Comparison of ENCODE assay signal across 23 cellular contexts in genomic region chr5:103445426-103446035, GRCh38.
"Had no signal": no experiment of that assay in that cellular context is flagged by ENCODE, and none has a peak within 500 bp of the region (broad histone marks: within the 10 kb centered on the region; RNA-seq: fewer than 3 reads in every experiment).

No MANE protein-coding gene starts in this region.

- H3K4me1 Mint-ChIP-seq: activated CD4-positive, alpha-beta T cell treated with anti-CD3 and anti-CD28 coated beads for 36 hours; activated naive CD8-positive, alpha-beta T cell treated with anti-CD3 and anti-CD28 coated beads, Interleukin-2, amount 10 ng/mL, durations not matched to agents 7 days and 5 days had no signal

- H3K9me3 Mint-ChIP-seq: T-helper 1 cell treated with Interleukin-12 subunit alpha and Interleukin-12 subunit beta and Interleukin-4 antibody, amounts not matched to agents 30 μg/mL and 1 μg/mL, for 36 hours had no signal

- H3K36me3 ChIP-seq: colonic mucosa, gastrocnemius medialis, left lung, pancreas, right lobe of liver had no signal

- H3K4me1 ChIP-seq: colonic mucosa, left lung, pancreas, right lobe of liver, testis had no signal

- ATAC-seq: activated CD4-positive, alpha-beta T cell treated with anti-CD3 and anti-CD28 coated beads for 36 hours; gastrocnemius medialis; left lung; right lobe of liver; stimulated activated effector memory CD8-positive, alpha-beta T cell treated with anti-CD3 and anti-CD28 coated beads, Interleukin-12 subunit alpha, Interleukin-12 subunit beta, amount 100 ng/mL, for 72 hours had no signal

- H3K27ac ChIP-seq: colonic mucosa, gastrocnemius medialis, left lung, right lobe of liver, testis had no signal

- FAIRE-seq: endometrium, kidney, pancreas, small intestine had no signal

- H3K27ac Mint-ChIP-seq: activated CD4-positive, alpha-beta T cell treated with anti-CD3 and anti-CD28 coated beads for 36 hours; activated naive CD8-positive, alpha-beta T cell treated with anti-CD3 and anti-CD28 coated beads, Interleukin-2, amount 10 ng/mL, durations not matched to agents 7 days and 5 days; activated T-helper 1 cell treated with anti-CD3 and anti-CD28 coated beads, Interleukin-12 subunit alpha, Interleukin-12 subunit beta, Interleukin-2, Interleukin-4 antibody, amounts not matched to agents 30 ng/mL and 10 ng/mL and 1 ng/mL, durations not matched to agents 14 hours and 24 hours and 36 hours; brain; stimulated activated effector memory CD8-positive, alpha-beta T cell treated with anti-CD3 and anti-CD28 coated beads, Interleukin-12 subunit alpha, Interleukin-12 subunit beta, amount 100 ng/mL, for 72 hours; T-helper 1 cell treated with Interleukin-12 subunit alpha and Interleukin-12 subunit beta and Interleukin-4 antibody, amounts not matched to agents 30 μg/mL and 1 μg/mL, for 36 hours had no signal

- H3K27me3 ChIP-seq: colonic mucosa, gastrocnemius medialis, left lung, pancreas, right lobe of liver, testis had no signal

- H3K4me3 ChIP-seq: colonic mucosa, gastrocnemius medialis, left lung, pancreas, right lobe of liver, testis had no signal

- H3K27me3 Mint-ChIP-seq: activated CD4-positive, alpha-beta T cell treated with anti-CD3 and anti-CD28 coated beads for 36 hours; activated naive CD8-positive, alpha-beta T cell treated with anti-CD3 and anti-CD28 coated beads, Interleukin-2, amount 10 ng/mL, durations not matched to agents 7 days and 5 days; brain had no signal

- H3K4me3 Mint-ChIP-seq: activated CD4-positive, alpha-beta T cell treated with anti-CD3 and anti-CD28 coated beads for 36 hours; activated naive CD8-positive, alpha-beta T cell treated with anti-CD3 and anti-CD28 coated beads, Interleukin-2, amount 10 ng/mL, durations not matched to agents 7 days and 5 days; activated T-helper 1 cell treated with anti-CD3 and anti-CD28 coated beads, Interleukin-12 subunit alpha, Interleukin-12 subunit beta, Interleukin-2, Interleukin-4 antibody, amounts not matched to agents 30 ng/mL and 10 ng/mL and 1 ng/mL, durations not matched to agents 14 hours and 24 hours and 36 hours; brain; stimulated activated effector memory CD8-positive, alpha-beta T cell treated with anti-CD3 and anti-CD28 coated beads, Interleukin-12 subunit alpha, Interleukin-12 subunit beta, amount 100 ng/mL, for 72 hours; T-helper 1 cell treated with Interleukin-12 subunit alpha and Interleukin-12 subunit beta and Interleukin-4 antibody, amounts not matched to agents 30 μg/mL and 1 μg/mL, for 36 hours had no signal

- DNase-seq: activated CD4-positive, alpha-beta T cell treated with anti-CD3 and anti-CD28 coated beads for 36 hours; activated CD4-positive, alpha-beta T cell treated with anti-CD3 and anti-CD28 coated beads, Interleukin-2, amount 50 U/mL, for 48 hours; activated naive CD4-positive, alpha-beta T cell; activated naive CD8-positive, alpha-beta T cell treated with anti-CD3 and anti-CD28 coated beads, Interleukin-2, amount 10 ng/mL, durations not matched to agents 7 days and 5 days; activated T-cell treated with anti-CD3 and anti-CD28 coated beads for 4 hours; amygdala; central memory CD4-positive, alpha-beta T cell; colonic mucosa; gastrocnemius medialis; head of caudate nucleus; kidney; left lung; mammary epithelial cell; pancreas; right lobe of liver; small intestine; stimulated activated CD4-positive, alpha-beta T cell treated with anti-CD3 and anti-CD28 coated beads, Interleukin-4, amount 100 ng/mL, for 24 hours; testis had no signal

- H3K36me3 Mint-ChIP-seq: activated naive CD8-positive, alpha-beta T cell treated with anti-CD3 and anti-CD28 coated beads, Interleukin-2, amount 10 ng/mL, durations not matched to agents 7 days and 5 days; stimulated activated effector memory CD8-positive, alpha-beta T cell treated with anti-CD3 and anti-CD28 coated beads, Interleukin-12 subunit alpha, Interleukin-12 subunit beta, amount 100 ng/mL, for 72 hours had no signal

- H3K9me3 ChIP-seq: colonic mucosa, gastrocnemius medialis, pancreas, right lobe of liver, testis had no signal
